Comparison of ENCODE assay signal across 12 cellular contexts in genomic region chr22:23899042-23899745, GRCh38.
"Had no signal": no experiment of that assay in that cellular context is flagged by ENCODE, and none has a peak within 500 bp of the region (broad histone marks: within the 10 kb centered on the region; RNA-seq: fewer than 3 reads in every experiment).

No MANE protein-coding gene starts in this region.

- ATAC-seq: left cardiac atrium; lower lobe of right lung; pancreas; stimulated activated naive CD8-positive, alpha-beta T cell treated with anti-CD3 and anti-CD28 coated beads, Interleukin-15, amount 100 ng/mL, for 72 hours had no signal

- H3K36me3 ChIP-seq: pancreas had no signal

- H3K9me3 Mint-ChIP-seq: stimulated activated naive CD8-positive, alpha-beta T cell treated with anti-CD3 and anti-CD28 coated beads, Interleukin-15, amount 100 ng/mL, for 72 hours had no signal

- DNase-seq: activated CD4-positive, alpha-beta T cell treated with anti-CD3 and anti-CD28 coated beads, Interleukin-2, amount 50 U/mL, for 1 hour; activated CD4-positive, CD25-positive, alpha-beta regulatory T cell; activated naive CD4-positive, alpha-beta T cell treated with Interleukin-2 at 50 U/mL for 16 hours; dermis blood vessel endothelial cell; left cardiac atrium; lower lobe of right lung; pancreas; stimulated activated CD4-positive, alpha-beta T cell treated with anti-CD3 and anti-CD28 coated beads, Interleukin-4, amount 100 ng/mL, for 1 hour; stimulated activated CD8-positive, alpha-beta memory T cell treated with anti-CD3 and anti-CD28 coated beads, Interleukin-4, amount 100 ng/mL, for 48 hours; stimulated activated naive CD8-positive, alpha-beta T cell treated with anti-CD3 and anti-CD28 coated beads, Interleukin-15, amount 100 ng/mL, for 72 hours had no signal

- H3K4me3 Mint-ChIP-seq: stimulated activated naive CD8-positive, alpha-beta T cell treated with anti-CD3 and anti-CD28 coated beads, Interleukin-15, amount 100 ng/mL, for 72 hours; T-helper 1 cell treated with Interleukin-12 subunit alpha and Interleukin-12 subunit beta and Interleukin-4 antibody, amounts not matched to agents 30 μg/mL and 1 μg/mL, for 36 hours had no signal

- H3K4me3 ChIP-seq: esophagus muscularis mucosa, lower lobe of right lung, pancreas had no signal

- H3K27ac ChIP-seq: esophagus muscularis mucosa, lower lobe of right lung, pancreas had no signal

- H3K9me3 ChIP-seq: esophagus muscularis mucosa, lower lobe of right lung, pancreas had no signal

- H3K27me3 ChIP-seq: esophagus muscularis mucosa, pancreas had no signal

- H3K27ac Mint-ChIP-seq: stimulated activated naive CD8-positive, alpha-beta T cell treated with anti-CD3 and anti-CD28 coated beads, Interleukin-15, amount 100 ng/mL, for 72 hours; T-helper 1 cell treated with Interleukin-12 subunit alpha and Interleukin-12 subunit beta and Interleukin-4 antibody, amounts not matched to agents 30 μg/mL and 1 μg/mL, for 36 hours had no signal
